Comparison of ENCODE assay signal across 1 cellular context in the genomic region with DNA sequence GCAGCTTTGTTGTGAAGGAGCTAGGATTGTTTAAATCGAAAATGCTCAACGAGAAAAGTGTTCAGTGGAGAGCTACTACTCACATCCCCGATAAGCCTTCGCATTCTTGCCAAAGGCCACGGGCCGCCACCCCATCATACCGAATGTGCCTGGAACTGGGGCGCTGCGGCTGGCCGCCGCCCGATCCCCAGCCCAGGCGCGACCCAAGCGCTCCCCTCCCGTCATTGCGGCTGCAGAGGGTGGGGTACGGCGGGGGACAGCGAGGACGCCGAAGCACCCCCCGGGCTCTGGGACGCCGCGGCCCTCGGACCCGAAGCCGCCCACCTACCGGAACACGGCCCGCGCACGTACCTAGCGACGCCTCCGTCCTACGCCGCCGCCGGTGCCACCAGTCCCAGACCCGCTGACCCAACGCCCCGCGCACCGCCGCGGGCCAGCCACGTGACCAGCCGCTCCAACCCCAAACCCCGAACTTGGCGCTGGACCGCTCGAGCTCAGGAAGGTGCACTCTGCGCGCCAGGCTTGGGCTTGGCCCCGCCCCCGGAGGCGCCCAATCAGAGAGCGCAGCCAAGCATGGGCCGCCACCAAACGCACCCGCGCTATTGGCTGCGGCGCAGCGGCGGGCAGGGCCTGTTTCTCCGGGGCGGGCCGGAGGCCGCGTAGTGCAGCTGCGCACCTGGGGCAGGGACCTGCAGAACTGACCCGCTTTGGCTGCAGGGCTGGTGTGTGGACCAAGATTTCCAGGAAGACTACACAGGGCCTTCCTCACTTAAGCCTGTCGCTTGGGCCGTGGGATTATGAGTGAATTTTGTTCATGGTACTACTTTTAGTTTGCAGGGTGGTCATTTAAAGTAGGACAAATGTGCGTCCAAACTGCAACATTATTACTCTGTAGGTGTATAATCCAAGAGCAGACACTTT.
TF ChIP-seq lines count a peak whose summit lies in the region.

A gene (minus strand): TSS at position 530 of the 921 bp plus-strand sequence. CDS start 7,569 bp downstream, outside the sequence.

TF ChIP-seq in HepG2, 621 proteins besides CTCF, POLR2A, EP300 and RAD21 (continued from another document and continues in another):
- TF ChIP-seq, protein P1, sequence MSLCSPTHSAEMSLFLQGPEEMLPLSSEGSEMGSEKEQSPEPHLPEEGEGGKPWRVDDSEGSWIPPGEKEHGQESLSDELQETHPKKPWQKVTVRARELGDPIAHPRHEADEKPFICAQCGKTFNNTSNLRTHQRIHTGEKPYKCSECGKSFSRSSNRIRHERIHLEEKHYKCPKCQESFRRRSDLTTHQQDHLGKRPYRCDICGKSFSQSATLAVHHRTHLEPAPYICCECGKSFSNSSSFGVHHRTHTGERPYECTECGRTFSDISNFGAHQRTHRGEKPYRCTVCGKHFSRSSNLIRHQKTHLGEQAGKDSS (CRISPR knock-in tag; IDR thresholded peaks at IDR 0.05; ENCODE audit: borderline replicate concordance, low read depth) = peak; percentile 52; the same call in 1 of the 2 replicates
- TF ChIP-seq NAIF1 (CRISPR knock-in tag; IDR thresholded peaks at IDR 0.05; ENCODE audit: borderline replicate concordance) = peak; percentile 55
- peak; percentile 29; the same call in 1 of the 2 replicates for TF ChIP-seq ZNF629 (CRISPR knock-in tag; conservative IDR thresholded peaks at IDR 0.05)
- TF ChIP-seq THYN1 (CRISPR knock-in tag; IDR thresholded peaks at IDR 0.05; ENCODE audit: borderline replicate concordance, low read depth) = no peak
- TF ChIP-seq ELF1 (CRISPR knock-in tag; IDR thresholded peaks at IDR 0.05) = no peak
- 0 out of 2 replicates have a peak, but pooled peaks have one; percentile 41 for TF ChIP-seq IRX3 (CRISPR knock-in tag; IDR thresholded peaks at IDR 0.05; ENCODE audit: borderline replicate concordance, low read depth)
- TF ChIP-seq, protein P2, sequence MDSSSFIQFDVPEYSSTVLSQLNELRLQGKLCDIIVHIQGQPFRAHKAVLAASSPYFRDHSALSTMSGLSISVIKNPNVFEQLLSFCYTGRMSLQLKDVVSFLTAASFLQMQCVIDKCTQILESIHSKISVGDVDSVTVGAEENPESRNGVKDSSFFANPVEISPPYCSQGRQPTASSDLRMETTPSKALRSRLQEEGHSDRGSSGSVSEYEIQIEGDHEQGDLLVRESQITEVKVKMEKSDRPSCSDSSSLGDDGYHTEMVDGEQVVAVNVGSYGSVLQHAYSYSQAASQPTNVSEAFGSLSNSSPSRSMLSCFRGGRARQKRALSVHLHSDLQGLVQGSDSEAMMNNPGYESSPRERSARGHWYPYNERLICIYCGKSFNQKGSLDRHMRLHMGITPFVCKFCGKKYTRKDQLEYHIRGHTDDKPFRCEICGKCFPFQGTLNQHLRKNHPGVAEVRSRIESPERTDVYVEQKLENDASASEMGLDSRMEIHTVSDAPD (CRISPR knock-in tag; IDR thresholded peaks at IDR 0.05) = no peak
- 0 out of 2 replicates have a peak, but pooled peaks have one; percentile 41 for TF ChIP-seq ZNF101 (CRISPR knock-in tag; IDR thresholded peaks at IDR 0.05; ENCODE audit: borderline replicate concordance, low read depth)
- TF ChIP-seq SIX4 (CRISPR knock-in tag; IDR thresholded peaks at IDR 0.05) = no peak
- TF ChIP-seq, protein P3, sequence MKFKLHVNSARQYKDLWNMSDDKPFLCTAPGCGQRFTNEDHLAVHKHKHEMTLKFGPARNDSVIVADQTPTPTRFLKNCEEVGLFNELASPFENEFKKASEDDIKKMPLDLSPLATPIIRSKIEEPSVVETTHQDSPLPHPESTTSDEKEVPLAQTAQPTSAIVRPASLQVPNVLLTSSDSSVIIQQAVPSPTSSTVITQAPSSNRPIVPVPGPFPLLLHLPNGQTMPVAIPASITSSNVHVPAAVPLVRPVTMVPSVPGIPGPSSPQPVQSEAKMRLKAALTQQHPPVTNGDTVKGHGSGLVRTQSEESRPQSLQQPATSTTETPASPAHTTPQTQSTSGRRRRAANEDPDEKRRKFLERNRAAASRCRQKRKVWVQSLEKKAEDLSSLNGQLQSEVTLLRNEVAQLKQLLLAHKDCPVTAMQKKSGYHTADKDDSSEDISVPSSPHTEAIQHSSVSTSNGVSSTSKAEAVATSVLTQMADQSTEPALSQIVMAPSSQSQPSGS (CRISPR knock-in tag; IDR thresholded peaks at IDR 0.05) = peak; percentile 32; the same call in 1 of the 2 replicates
- no peak for TF ChIP-seq SNAPC2 (CRISPR knock-in tag; IDR thresholded peaks at IDR 0.05)
- TF ChIP-seq CC2D1A (CRISPR knock-in tag; IDR thresholded peaks at IDR 0.05) = no peak
- TF ChIP-seq KLF12 (CRISPR knock-in tag; IDR thresholded peaks at IDR 0.05; ENCODE audit: borderline replicate concordance) = no peak
- TF ChIP-seq, protein P4, sequence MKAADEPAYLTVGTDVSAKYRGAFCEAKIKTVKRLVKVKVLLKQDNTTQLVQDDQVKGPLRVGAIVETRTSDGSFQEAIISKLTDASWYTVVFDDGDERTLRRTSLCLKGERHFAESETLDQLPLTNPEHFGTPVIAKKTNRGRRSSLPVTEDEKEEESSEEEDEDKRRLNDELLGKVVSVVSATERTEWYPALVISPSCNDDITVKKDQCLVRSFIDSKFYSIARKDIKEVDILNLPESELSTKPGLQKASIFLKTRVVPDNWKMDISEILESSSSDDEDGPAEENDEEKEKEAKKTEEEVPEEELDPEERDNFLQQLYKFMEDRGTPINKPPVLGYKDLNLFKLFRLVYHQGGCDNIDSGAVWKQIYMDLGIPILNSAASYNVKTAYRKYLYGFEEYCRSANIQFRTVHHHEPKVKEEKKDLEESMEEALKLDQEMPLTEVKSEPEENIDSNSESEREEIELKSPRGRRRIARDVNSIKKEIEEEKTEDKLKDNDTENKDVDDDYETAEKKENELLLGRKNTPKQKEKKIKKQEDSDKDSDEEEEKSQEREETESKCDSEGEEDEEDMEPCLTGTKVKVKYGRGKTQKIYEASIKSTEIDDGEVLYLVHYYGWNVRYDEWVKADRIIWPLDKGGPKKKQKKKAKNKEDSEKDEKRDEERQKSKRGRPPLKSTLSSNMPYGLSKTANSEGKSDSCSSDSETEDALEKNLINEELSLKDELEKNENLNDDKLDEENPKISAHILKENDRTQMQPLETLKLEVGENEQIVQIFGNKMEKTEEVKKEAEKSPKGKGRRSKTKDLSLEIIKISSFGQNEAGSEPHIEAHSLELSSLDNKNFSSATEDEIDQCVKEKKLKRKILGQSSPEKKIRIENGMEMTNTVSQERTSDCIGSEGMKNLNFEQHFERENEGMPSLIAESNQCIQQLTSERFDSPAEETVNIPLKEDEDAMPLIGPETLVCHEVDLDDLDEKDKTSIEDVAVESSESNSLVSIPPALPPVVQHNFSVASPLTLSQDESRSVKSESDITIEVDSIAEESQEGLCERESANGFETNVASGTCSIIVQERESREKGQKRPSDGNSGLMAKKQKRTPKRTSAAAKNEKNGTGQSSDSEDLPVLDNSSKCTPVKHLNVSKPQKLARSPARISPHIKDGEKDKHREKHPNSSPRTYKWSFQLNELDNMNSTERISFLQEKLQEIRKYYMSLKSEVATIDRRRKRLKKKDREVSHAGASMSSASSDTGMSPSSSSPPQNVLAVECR (CRISPR knock-in tag; IDR thresholded peaks at IDR 0.05; ENCODE audit: borderline replicate concordance) = peak; percentile 91
- TF ChIP-seq, protein P5, sequence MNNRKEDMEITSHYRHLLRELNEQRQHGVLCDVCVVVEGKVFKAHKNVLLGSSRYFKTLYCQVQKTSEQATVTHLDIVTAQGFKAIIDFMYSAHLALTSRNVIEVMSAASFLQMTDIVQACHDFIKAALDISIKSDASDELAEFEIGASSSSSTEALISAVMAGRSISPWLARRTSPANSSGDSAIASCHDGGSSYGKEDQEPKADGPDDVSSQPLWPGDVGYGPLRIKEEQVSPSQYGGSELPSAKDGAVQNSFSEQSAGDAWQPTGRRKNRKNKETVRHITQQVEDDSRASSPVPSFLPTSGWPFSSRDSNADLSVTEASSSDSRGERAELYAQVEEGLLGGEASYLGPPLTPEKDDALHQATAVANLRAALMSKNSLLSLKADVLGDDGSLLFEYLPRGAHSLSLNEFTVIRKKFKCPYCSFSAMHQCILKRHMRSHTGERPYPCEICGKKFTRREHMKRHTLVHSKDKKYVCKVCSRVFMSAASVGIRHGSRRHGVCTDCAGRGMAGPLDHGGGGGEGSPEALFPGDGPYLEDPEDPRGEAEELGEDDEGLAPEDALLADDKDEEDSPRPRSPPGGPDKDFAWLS (CRISPR knock-in tag; IDR thresholded peaks at IDR 0.05; ENCODE audit: borderline replicate concordance) = no peak
- no peak for TF ChIP-seq ZNF577 (CRISPR knock-in tag; IDR thresholded peaks at IDR 0.05; ENCODE audit: borderline replicate concordance, low read depth)
- TF ChIP-seq ZNF839 (CRISPR knock-in tag; IDR thresholded peaks at IDR 0.05; ENCODE audit: borderline replicate concordance) = no peak
- TF ChIP-seq ZNF607 (CRISPR knock-in tag; IDR thresholded peaks at IDR 0.05; ENCODE audit: borderline replicate concordance) = peak; percentile 78
- 0 out of 2 replicates have a peak, but pooled peaks have one; percentile 44 for TF ChIP-seq KLF6 (CRISPR knock-in tag; IDR thresholded peaks at IDR 0.05)
- TF ChIP-seq MTA1 (CRISPR knock-in tag; IDR thresholded peaks at IDR 0.05; ENCODE audit: borderline replicate concordance) = peak; percentile 81; the same call in 1 of the 2 replicates
- TF ChIP-seq GPN1 (CRISPR knock-in tag; IDR thresholded peaks at IDR 0.05; ENCODE audit: borderline replicate concordance) = no peak
- TF ChIP-seq, protein P6, sequence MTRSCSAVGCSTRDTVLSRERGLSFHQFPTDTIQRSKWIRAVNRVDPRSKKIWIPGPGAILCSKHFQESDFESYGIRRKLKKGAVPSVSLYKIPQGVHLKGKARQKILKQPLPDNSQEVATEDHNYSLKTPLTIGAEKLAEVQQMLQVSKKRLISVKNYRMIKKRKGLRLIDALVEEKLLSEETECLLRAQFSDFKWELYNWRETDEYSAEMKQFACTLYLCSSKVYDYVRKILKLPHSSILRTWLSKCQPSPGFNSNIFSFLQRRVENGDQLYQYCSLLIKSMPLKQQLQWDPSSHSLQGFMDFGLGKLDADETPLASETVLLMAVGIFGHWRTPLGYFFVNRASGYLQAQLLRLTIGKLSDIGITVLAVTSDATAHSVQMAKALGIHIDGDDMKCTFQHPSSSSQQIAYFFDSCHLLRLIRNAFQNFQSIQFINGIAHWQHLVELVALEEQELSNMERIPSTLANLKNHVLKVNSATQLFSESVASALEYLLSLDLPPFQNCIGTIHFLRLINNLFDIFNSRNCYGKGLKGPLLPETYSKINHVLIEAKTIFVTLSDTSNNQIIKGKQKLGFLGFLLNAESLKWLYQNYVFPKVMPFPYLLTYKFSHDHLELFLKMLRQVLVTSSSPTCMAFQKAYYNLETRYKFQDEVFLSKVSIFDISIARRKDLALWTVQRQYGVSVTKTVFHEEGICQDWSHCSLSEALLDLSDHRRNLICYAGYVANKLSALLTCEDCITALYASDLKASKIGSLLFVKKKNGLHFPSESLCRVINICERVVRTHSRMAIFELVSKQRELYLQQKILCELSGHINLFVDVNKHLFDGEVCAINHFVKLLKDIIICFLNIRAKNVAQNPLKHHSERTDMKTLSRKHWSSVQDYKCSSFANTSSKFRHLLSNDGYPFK (CRISPR knock-in tag; IDR thresholded peaks at IDR 0.05; ENCODE audit: borderline replicate concordance) = peak; percentile 18; the same call in 1 of the 2 replicates
- TF ChIP-seq ZMAT3 (CRISPR knock-in tag; conservative IDR thresholded peaks at IDR 0.05) = no peak
- TF ChIP-seq ZNF337 (CRISPR knock-in tag; IDR thresholded peaks at IDR 0.05; ENCODE audit: borderline replicate concordance, low read depth) = 0 out of 2 replicates have a peak, but pooled peaks have one; percentile 7
- TF ChIP-seq ZNF816 (CRISPR knock-in tag; IDR thresholded peaks at IDR 0.05; ENCODE audit: borderline replicate concordance) = peak; percentile 85
- TF ChIP-seq NCOA5 (CRISPR knock-in tag; IDR thresholded peaks at IDR 0.05) = no peak
- TF ChIP-seq GTF2F1 (IDR thresholded peaks at IDR 0.05; ENCODE audit: low read length) = no peak
- no peak for TF ChIP-seq ATAD3A (CRISPR knock-in tag; IDR thresholded peaks at IDR 0.05)
- TF ChIP-seq HCFC1 (IDR thresholded peaks at IDR 0.05; ENCODE audit: low read depth, low read length) = no peak
- TF ChIP-seq ZNF552 (CRISPR knock-in tag; IDR thresholded peaks at IDR 0.05; ENCODE audit: borderline replicate concordance) = 0 out of 2 replicates have a peak, but pooled peaks have one; percentile 22
- TF ChIP-seq, protein P7, sequence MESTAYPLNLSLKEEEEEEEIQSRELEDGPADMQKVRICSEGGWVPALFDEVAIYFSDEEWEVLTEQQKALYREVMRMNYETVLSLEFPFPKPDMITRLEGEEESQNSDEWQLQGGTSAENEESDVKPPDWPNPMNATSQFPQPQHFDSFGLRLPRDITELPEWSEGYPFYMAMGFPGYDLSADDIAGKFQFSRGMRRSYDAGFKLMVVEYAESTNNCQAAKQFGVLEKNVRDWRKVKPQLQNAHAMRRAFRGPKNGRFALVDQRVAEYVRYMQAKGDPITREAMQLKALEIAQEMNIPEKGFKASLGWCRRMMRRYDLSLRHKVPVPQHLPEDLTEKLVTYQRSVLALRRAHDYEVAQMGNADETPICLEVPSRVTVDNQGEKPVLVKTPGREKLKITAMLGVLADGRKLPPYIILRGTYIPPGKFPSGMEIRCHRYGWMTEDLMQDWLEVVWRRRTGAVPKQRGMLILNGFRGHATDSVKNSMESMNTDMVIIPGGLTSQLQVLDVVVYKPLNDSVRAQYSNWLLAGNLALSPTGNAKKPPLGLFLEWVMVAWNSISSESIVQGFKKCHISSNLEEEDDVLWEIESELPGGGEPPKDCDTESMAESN (CRISPR knock-in tag; conservative IDR thresholded peaks at IDR 0.05) = peak; percentile 50; the same call in 1 of the 2 replicates
- TF ChIP-seq ZNF451 (CRISPR knock-in tag; IDR thresholded peaks at IDR 0.05) = peak; percentile 90; the same call in 1 of the 2 replicates
- TF ChIP-seq DMAP1 (CRISPR knock-in tag; IDR thresholded peaks at IDR 0.05) = peak; percentile 75; the same call in 1 of the 2 replicates
- TF ChIP-seq ZSCAN20 (CRISPR knock-in tag; IDR thresholded peaks at IDR 0.05; ENCODE audit: borderline replicate concordance) = peak; percentile 53; the same call in 1 of the 2 replicates
- TF ChIP-seq, protein P8, sequence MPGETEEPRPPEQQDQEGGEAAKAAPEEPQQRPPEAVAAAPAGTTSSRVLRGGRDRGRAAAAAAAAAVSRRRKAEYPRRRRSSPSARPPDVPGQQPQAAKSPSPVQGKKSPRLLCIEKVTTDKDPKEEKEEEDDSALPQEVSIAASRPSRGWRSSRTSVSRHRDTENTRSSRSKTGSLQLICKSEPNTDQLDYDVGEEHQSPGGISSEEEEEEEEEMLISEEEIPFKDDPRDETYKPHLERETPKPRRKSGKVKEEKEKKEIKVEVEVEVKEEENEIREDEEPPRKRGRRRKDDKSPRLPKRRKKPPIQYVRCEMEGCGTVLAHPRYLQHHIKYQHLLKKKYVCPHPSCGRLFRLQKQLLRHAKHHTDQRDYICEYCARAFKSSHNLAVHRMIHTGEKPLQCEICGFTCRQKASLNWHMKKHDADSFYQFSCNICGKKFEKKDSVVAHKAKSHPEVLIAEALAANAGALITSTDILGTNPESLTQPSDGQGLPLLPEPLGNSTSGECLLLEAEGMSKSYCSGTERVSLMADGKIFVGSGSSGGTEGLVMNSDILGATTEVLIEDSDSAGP (CRISPR knock-in tag; IDR thresholded peaks at IDR 0.05; ENCODE audit: borderline replicate concordance) = peak; percentile 91
- peak; percentile 69; the same call in 1 of the 2 replicates for TF ChIP-seq ZNF224 (CRISPR knock-in tag; IDR thresholded peaks at IDR 0.05)
- TF ChIP-seq ZFP41 (CRISPR knock-in tag; IDR thresholded peaks at IDR 0.05; ENCODE audit: borderline replicate concordance) = no peak; the same call in 1 of the 2 replicates
